In the genomic region with DNA sequence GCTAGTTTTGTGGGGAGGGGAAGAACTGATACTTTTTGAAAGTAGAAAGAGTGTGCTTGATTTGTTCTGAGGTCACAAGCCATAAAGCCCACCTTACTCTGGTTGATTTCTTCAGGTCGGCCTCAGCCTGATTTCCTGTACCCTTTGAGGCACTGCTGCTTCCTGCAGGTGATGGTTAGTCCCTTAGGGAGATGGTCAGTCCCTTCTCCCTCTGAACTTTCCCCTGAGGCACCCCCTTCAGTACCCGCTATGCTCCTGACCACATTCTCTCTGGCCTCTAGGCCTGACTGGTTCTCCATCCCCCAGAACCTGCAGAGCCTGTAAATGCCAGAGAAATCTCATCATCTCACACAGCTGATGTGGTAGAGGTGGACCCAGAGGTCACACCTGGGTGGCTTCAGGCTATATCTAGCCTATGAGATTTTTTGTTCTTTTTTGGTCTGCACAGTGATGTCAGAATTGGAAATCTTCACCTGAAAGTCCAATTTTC, we compare ENCODE assay signal across 15 cellular contexts. TPM values are rescaled to one million over a fixed set of nuclear protein-coding genes. Genes with fewer than 3 reads are reported as not detected.
DNase-seq lines count a peak whose midpoint lies in the region; ATAC-seq and TF ChIP-seq lines count a peak whose summit lies in the region.
"Had no signal": no experiment of that assay in that cellular context is flagged by ENCODE, and none has a peak within 500 bp of the region (broad histone marks: within the 10 kb centered on the region; RNA-seq: fewer than 3 reads in every experiment).

No MANE protein-coding gene starts in this region.

- no peak overlapping the region for H3K4me3 Mint-ChIP-seq in dendritic cell treated with granulocyte-macrophage colony-stimulating factor and Interleukin-4, amounts not matched to agents 40 ng/mL and 50 ng/mL, for 4 days
- H3K4me3 Mint-ChIP-seq in activated naive CD4-positive, alpha-beta T cell treated with anti-CD3 and anti-CD28 coated beads, Interleukin-2, amount 10 ng/mL, durations not matched to agents 7 days and 5 days, result no peak overlapping the region

- H3K36me3 ChIP-seq in BLaER1 (no peaks in the 10 kb centered on the region), left lung (no peaks in the 10 kb centered on the region)
- H3K36me3 ChIP-seq: uterus had no signal

- H3K9ac ChIP-seq in BLaER1, result 0 out of 2 replicates have a peak overlapping the region, but pooled peaks have one; percentile 15
- H3K9ac ChIP-seq: parathyroid adenoma had no signal

- no peaks in the 10 kb centered on the region for H4K20me1 ChIP-seq in BLaER1

- H3K4me1 ChIP-seq in BLaER1 (peaks cover 73% of the 10 kb centered on the region), left lung (peaks cover 15 to 35% of the 10 kb centered on the region in 2 donors)
- H3K4me1 ChIP-seq: parathyroid adenoma had no signal

- H3K4me1 Mint-ChIP-seq in dendritic cell treated with granulocyte-macrophage colony-stimulating factor and Interleukin-4, amounts not matched to agents 40 ng/mL and 50 ng/mL, for 4 days (ENCODE audit: low read depth), result peaks cover 28% of the 10 kb centered on the region
- H3K4me1 Mint-ChIP-seq in activated naive CD4-positive, alpha-beta T cell treated with anti-CD3 and anti-CD28 coated beads, Interleukin-2, amount 10 ng/mL, durations not matched to agents 7 days and 5 days, result peaks cover 46% of the 10 kb centered on the region

- H3K9me3 Mint-ChIP-seq in dendritic cell treated with granulocyte-macrophage colony-stimulating factor and Interleukin-4, amounts not matched to agents 40 ng/mL and 50 ng/mL, for 4 days, result no peaks in the 10 kb centered on the region
- no peaks in the 10 kb centered on the region for H3K9me3 Mint-ChIP-seq in activated naive CD4-positive, alpha-beta T cell treated with anti-CD3 and anti-CD28 coated beads, Interleukin-2, amount 10 ng/mL, durations not matched to agents 7 days and 5 days

- peaks cover 5% of the 10 kb centered on the region for H3K36me3 Mint-ChIP-seq in dendritic cell treated with granulocyte-macrophage colony-stimulating factor and Interleukin-4, amounts not matched to agents 40 ng/mL and 50 ng/mL, for 4 days (ENCODE audit: low read depth)
- H3K36me3 Mint-ChIP-seq in activated naive CD4-positive, alpha-beta T cell treated with anti-CD3 and anti-CD28 coated beads, Interleukin-2, amount 10 ng/mL, durations not matched to agents 7 days and 5 days, result peaks cover 1% of the 10 kb centered on the region

- H3K9me3 ChIP-seq in BLaER1 (no peaks in the 10 kb centered on the region), left lung (no peaks in the 10 kb centered on the region)
- H3K9me3 ChIP-seq: uterus had no signal

- H3K4me2 ChIP-seq in BLaER1, result peak overlapping the region; percentile 75

- intact Hi-C loops in dendritic cell treated with granulocyte-macrophage colony-stimulating factor and Interleukin-4, amounts not matched to agents 40 ng/mL and 50 ng/mL, for 4 days (cut with micrococcal nuclease), result no loop called here
- intact Hi-C loops in left lung (cut with DNase I), result no loop called here
- intact Hi-C loops in posterior vena cava (cut with DNase I), result no loop called here

- peaks cover 43% of the 10 kb centered on the region for H3K27me3 Mint-ChIP-seq in dendritic cell treated with granulocyte-macrophage colony-stimulating factor and Interleukin-4, amounts not matched to agents 40 ng/mL and 50 ng/mL, for 4 days
- H3K27me3 Mint-ChIP-seq in activated naive CD4-positive, alpha-beta T cell treated with anti-CD3 and anti-CD28 coated beads, Interleukin-2, amount 10 ng/mL, durations not matched to agents 7 days and 5 days, result peaks cover 43% of the 10 kb centered on the region

- ATAC-seq in GM19452 (IDR thresholded peaks at IDR 0.05; ENCODE audit: unreplicated experiment) (peak; percentile 48), HG03457 (IDR thresholded peaks at IDR 0.05; ENCODE audit: unreplicated experiment) (peak; percentile 38), left lung (no peak), GM19397 (IDR thresholded peaks at IDR 0.05; ENCODE audit: unreplicated experiment) (no peak)
- ATAC-seq: HCT116 had no signal

- no peak for TF ChIP-seq CTCF in left lung (IDR thresholded peaks at IDR 0.05)

- CTCF ChIA-PET in activated naive CD4-positive, alpha-beta T cell treated with anti-CD3 and anti-CD28 coated beads, Interleukin-2, amount 10 ng/mL, durations not matched to agents 7 days and 5 days (lab: Charles Lee), result interaction anchor here (0.6 to 5.4 kb wide), 4 partner anchors 18 to 61 kb away, joined by 3 to 53 read pairs (median 3); no protein-coding TSS in a partner anchor

- DNase-seq in left lung, result no peak
- no peak for DNase-seq in posterior vena cava (ENCODE audit: low spot score)
- DNase-seq in activated naive CD4-positive, alpha-beta T cell treated with anti-CD3 and anti-CD28 coated beads, Interleukin-2, amount 10 ng/mL, durations not matched to agents 7 days and 5 days, result no peak
- DNase-seq: ACHN, hypothalamus, NCI-H2029, NCI-H774, uterus had no signal

- no peak overlapping the region for H3K4me3 ChIP-seq in BLaER1
- H3K4me3 ChIP-seq in left lung, result no peak overlapping the region
- H3K4me3 ChIP-seq: uterus had no signal

- H3K27ac Mint-ChIP-seq in dendritic cell treated with granulocyte-macrophage colony-stimulating factor and Interleukin-4, amounts not matched to agents 40 ng/mL and 50 ng/mL, for 4 days, result peak overlapping the region; percentile 12
- no peak overlapping the region for H3K27ac Mint-ChIP-seq in activated naive CD4-positive, alpha-beta T cell treated with anti-CD3 and anti-CD28 coated beads, Interleukin-2, amount 10 ng/mL, durations not matched to agents 7 days and 5 days

- H3K27ac ChIP-seq in BLaER1 (peak overlapping the region; percentile 41; the same call in 1 of the 2 replicates), left lung (no peak overlapping the region)
- H3K27ac ChIP-seq: parathyroid adenoma had no signal

- H3K27me3 ChIP-seq in BLaER1 (no peaks in the 10 kb centered on the region), left lung (peaks cover 0 to 10% of the 10 kb centered on the region in 2 donors)
- H3K27me3 ChIP-seq: uterus had no signal

RNA-seq across cellular contexts. Expression of a gene that starts 15.0 kb away (rescaled TPM):
- total RNA-seq in left lung, result 100 to 1,000 TPM; 125 to 129 TPM
- total RNA-seq in posterior vena cava, result 100 to 1,000 TPM; 190 to 243 TPM

RNA-seq across cellular contexts. Expression of a gene that starts 43.3 kb away (rescaled TPM):
- 1 to 10 TPM; 3.2 to 4.3 TPM for total RNA-seq in left lung
- under 1 TPM; 0.24 to 0.46 TPM for total RNA-seq in posterior vena cava

Comparison
In these comparisons a context has a peak if more than half of its experiments do, and no peak if none do; other contexts are left out.
1. ATAC-seq: peak in GM19452 (single experiment) and HG03457 (single experiment); none in left lung (single experiment) and GM19397 (single experiment).